ENCODE assay signal across 10 cellular contexts in genomic region chrX:71621644-71622346, GRCh38. TPM values are rescaled to one million over a fixed set of nuclear protein-coding genes. Genes with fewer than 3 reads are reported as not detected.
DNase-seq lines count a peak whose midpoint lies in the region; ATAC-seq, FAIRE-seq and TF ChIP-seq lines count a peak whose summit lies in the region.
"Had no signal": no experiment of that assay in that cellular context is flagged by ENCODE, and none has a peak within 500 bp of the region (broad histone marks: within the 10 kb centered on the region; RNA-seq: fewer than 3 reads in every experiment).

No MANE protein-coding gene starts in this region.

- no peaks in the 10 kb centered on the region for H3K9me3 Mint-ChIP-seq in activated T-cell treated with anti-CD3 and anti-CD28 coated beads, Interleukin-2, amount 50 U/mL, for 24 hours
- no peaks in the 10 kb centered on the region for H3K9me3 Mint-ChIP-seq in astrocyte (ENCODE audit: unreplicated experiment)
- no peaks in the 10 kb centered on the region for H3K9me3 Mint-ChIP-seq in immature natural killer cell
- H3K9me3 Mint-ChIP-seq in H9 = peaks cover 66 to 82% of the 10 kb centered on the region in 2 experiments

- peak overlapping the region; percentile 95 for H3K27ac Mint-ChIP-seq in activated T-cell treated with anti-CD3 and anti-CD28 coated beads, Interleukin-2, amount 50 U/mL, for 24 hours
- H3K27ac Mint-ChIP-seq in astrocyte (ENCODE audit: unreplicated experiment) = no peak overlapping the region
- H3K27ac Mint-ChIP-seq in immature natural killer cell = peak overlapping the region; percentile 94 to 97 (median 96)
- H3K27ac Mint-ChIP-seq in H9 = no peak overlapping the region

- no peak overlapping the region for H3K4me3 Mint-ChIP-seq in activated T-cell treated with anti-CD3 and anti-CD28 coated beads, Interleukin-2, amount 50 U/mL, for 24 hours
- no peak overlapping the region for H3K4me3 Mint-ChIP-seq in astrocyte (ENCODE audit: unreplicated experiment)
- H3K4me3 Mint-ChIP-seq in immature natural killer cell = peak overlapping the region; percentile 46 to 76 (median 68)
- H3K4me3 Mint-ChIP-seq in H9 = no peak overlapping the region

- no peaks in the 10 kb centered on the region for H3K79me2 ChIP-seq in astrocyte (ENCODE audit: insufficient read depth, low read length)
- no peaks in the 10 kb centered on the region for H3K79me2 ChIP-seq in H9 (ENCODE audit: insufficient read depth, low read length)

- H4K91ac ChIP-seq in H9 (ENCODE audit: insufficient read length, low read depth, low read length) = no peak overlapping the region

- no peak overlapping the region for H2BK20ac ChIP-seq in H9 (ENCODE audit: low read depth, low read length, poor library complexity, severe bottlenecking)

- ATAC-seq in HG03469 (IDR thresholded peaks at IDR 0.05; ENCODE audit: unreplicated experiment) = no peak

- peaks cover 26% of the 10 kb centered on the region for H3K27me3 Mint-ChIP-seq in activated T-cell treated with anti-CD3 and anti-CD28 coated beads, Interleukin-2, amount 50 U/mL, for 24 hours
- H3K27me3 Mint-ChIP-seq in astrocyte (ENCODE audit: low read depth, unreplicated experiment) (no peaks in the 10 kb centered on the region), immature natural killer cell (ENCODE audit: low read depth in 3 of 3) (peaks cover 9 to 22% (median 11%) of the 10 kb centered on the region in 3 donors), H9 (ENCODE audit: low read depth) (no peaks in the 10 kb centered on the region)

- no peak overlapping the region for H3K4ac ChIP-seq in H9 (ENCODE audit: low read depth, low read length)

- H4K8ac ChIP-seq in H9 (replicated peaks; ENCODE audit: insufficient read length, low read depth, low read length) = no peak overlapping the region

- H3K18ac ChIP-seq in H9 (ENCODE audit: insufficient read length, low read depth, low read length) = no peak overlapping the region

- H2BK12ac ChIP-seq in H9 (ENCODE audit: insufficient read length, low read depth, low read length) = no peak overlapping the region

- H2AFZ ChIP-seq in astrocyte (ENCODE audit: low read depth, low read length) (no peak overlapping the region), H9 (ENCODE audit: low read length) (no peak overlapping the region)

- H3K36me3 ChIP-seq in astrocyte (ENCODE audit: insufficient read depth, low read length) (no peaks in the 10 kb centered on the region), thyroid gland (no peaks in the 10 kb centered on the region)

- peaks cover 74% of the 10 kb centered on the region for H3K4me1 Mint-ChIP-seq in activated T-cell treated with anti-CD3 and anti-CD28 coated beads, Interleukin-2, amount 50 U/mL, for 24 hours (ENCODE audit: low read depth)
- H3K4me1 Mint-ChIP-seq in astrocyte (ENCODE audit: low read depth, unreplicated experiment) (no peaks in the 10 kb centered on the region), immature natural killer cell (peaks cover 80 to 82% of the 10 kb centered on the region in 2 donors), H9 (peaks cover 2 to 14% of the 10 kb centered on the region in 2 experiments; a peak in 1 of 4 replicates)

- H2AK5ac ChIP-seq in H9 (ENCODE audit: insufficient read length, low read length) = no peak overlapping the region

- no peak overlapping the region for H3K9ac ChIP-seq in astrocyte (ENCODE audit: low read length)
- no peak overlapping the region for H3K9ac ChIP-seq in H9 (ENCODE audit: extremely low read depth, insufficient read length, low read length)

- H3K27me3 ChIP-seq in astrocyte (ENCODE audit: insufficient read depth, low read length) (no peaks in the 10 kb centered on the region), thyroid gland (no peaks in the 10 kb centered on the region), H9 (ENCODE audit: insufficient read depth, low read length) (no peaks in the 10 kb centered on the region)

- peak; percentile 33 for DNase-seq in activated T-cell treated with anti-CD3 and anti-CD28 coated beads, Interleukin-2, amount 50 U/mL, for 24 hours
- no peak for DNase-seq in activated T-cell treated with anti-CD3 and anti-CD28 coated beads, Interleukin-2, amount 50 U/mL, for 48 hours
- DNase-seq in astrocyte (ENCODE audit: low read depth) (no peak), immature natural killer cell (no peak), thyroid gland (no peak), H9 (no peak), mucosa of gallbladder (ENCODE audit: low spot score) (no peak)
- DNase-seq: NCI-H2171 treated with DMSO at 0.1 percent for 48 hours had no signal

- TF ChIP-seq POLR2A in thyroid gland (IDR thresholded peaks at IDR 0.05) = no peak

- H3K4me1 ChIP-seq in astrocyte (ENCODE audit: insufficient read depth, low read length) = no peaks in the 10 kb centered on the region
- peaks cover 20 to 41% of the 10 kb centered on the region in 2 donors for H3K4me1 ChIP-seq in thyroid gland
- H3K4me1 ChIP-seq in H9 (ENCODE audit: insufficient read depth, low read length) = no peaks in the 10 kb centered on the region

- H3K23ac ChIP-seq in H9 (ENCODE audit: insufficient read length, low read depth, low read length) = no peak overlapping the region

- H3K27ac ChIP-seq in astrocyte (ENCODE audit: low read depth, low read length) (no peak overlapping the region), thyroid gland (peak overlapping the region; percentile 36 to 72 (median 66)), H9 (ENCODE audit: insufficient read length, low read depth, low read length) (no peak overlapping the region)

- H2BK15ac ChIP-seq in H9 (ENCODE audit: low read depth, low read length) = no peak overlapping the region

- peaks cover 21% of the 10 kb centered on the region for H3K36me3 Mint-ChIP-seq in activated T-cell treated with anti-CD3 and anti-CD28 coated beads, Interleukin-2, amount 50 U/mL, for 24 hours (ENCODE audit: low read depth)
- peaks cover 5% of the 10 kb centered on the region for H3K36me3 Mint-ChIP-seq in astrocyte (ENCODE audit: low read depth, unreplicated experiment)
- H3K36me3 Mint-ChIP-seq in immature natural killer cell = no peaks in the 10 kb centered on the region
- peaks cover 0 to 6% (median 2%) of the 10 kb centered on the region in 3 experiments; a peak in 4 of 7 replicates for H3K36me3 Mint-ChIP-seq in H9 (ENCODE audit: insufficient read depth in 1 of 3, low read depth in 3 of 3)

- TF ChIP-seq CTCF in astrocyte (IDR thresholded peaks at IDR 0.05; ENCODE audit: insufficient read depth, low read depth, low read length) (no peak), thyroid gland (IDR thresholded peaks at IDR 0.05) (no peak), H9 (conservative IDR thresholded peaks at IDR 0.05) (no peak)

- no peak overlapping the region for H3T11ph ChIP-seq in H9 (ENCODE audit: low read length)

- H4K20me1 ChIP-seq in astrocyte (ENCODE audit: insufficient read depth, low read length) (no peaks in the 10 kb centered on the region), H9 (ENCODE audit: control insufficient read depth, insufficient read depth, insufficient read length) (no peaks in the 10 kb centered on the region)

- H3K9me3 ChIP-seq in astrocyte (ENCODE audit: insufficient read depth, low read depth, low read length) = no peaks in the 10 kb centered on the region
- no peaks in the 10 kb centered on the region for H3K9me3 ChIP-seq in thyroid gland
- peaks cover 29% of the 10 kb centered on the region for H3K9me3 ChIP-seq in H9 (ENCODE audit: control insufficient read depth, low read depth, low read length)

- H3K14ac ChIP-seq in H9 (ENCODE audit: insufficient read depth, low read length) = no peak overlapping the region

- no peak overlapping the region for H3K4me2 ChIP-seq in astrocyte (ENCODE audit: low read length)
- H3K4me2 ChIP-seq in H9 (ENCODE audit: insufficient read depth, insufficient read length, low read length) = no peak overlapping the region

- H3K4me3 ChIP-seq in astrocyte (ENCODE audit: insufficient read depth, low read depth, low read length) (no peak overlapping the region), thyroid gland (replicated peaks in 1 of 3) (no peak overlapping the region)

- H2BK120ac ChIP-seq in H9 (ENCODE audit: low read depth, low read length, poor library complexity, severe bottlenecking) = no peak overlapping the region

- H3K56ac ChIP-seq in H9 (ENCODE audit: insufficient read length, low read depth, low read length) = no peak overlapping the region

- H3K79me1 ChIP-seq in H9 (ENCODE audit: insufficient read depth, low read depth, low read length, poor library complexity, severe bottlenecking) = no peaks in the 10 kb centered on the region

- intact Hi-C loops in thyroid gland (cut with DNase I) = no loop called here

- H3K23me2 ChIP-seq in H9 (ENCODE audit: insufficient read length, low read depth, low read length, poor library complexity, severe bottlenecking) = no peaks in the 10 kb centered on the region

- 64 to 73% methylated on average over 10 to 11 of the region's 11 CpGs for WGBS in thyroid gland, 2 donors
- WGBS in H9 (ENCODE audit: extremely low coverage, insufficient read length, low lambda C conversion rate) = no CpG with 5 or more reads among the region's 11 CpGs

- peak; percentile 29 for FAIRE-seq in astrocyte (lab: Jason Lieb, UNC)

- H2BK5ac ChIP-seq in H9 (ENCODE audit: insufficient read length, low read length) = no peak overlapping the region

- H4K5ac ChIP-seq in H9 (ENCODE audit: insufficient read length, low read depth, low read length) = no peak overlapping the region

RNA-seq across cellular contexts. Expression of gene CXCR3, which starts 3.5 kb away (rescaled TPM):
- total RNA-seq in astrocyte (not detected in 2 replicates), thyroid gland (1 to 10 TPM in 1 of 4 donors, under 1 TPM in 2, not detected in 1; 0.42 to 1.0 (median 0.67) TPM), H9 (2021) (not detected in 2 replicates), mucosa of gallbladder (1.5 TPM)
- polyA plus RNA-seq in immature natural killer cell = 100 to 1,000 TPM in 1 of 3 donors, 10 to 100 TPM in 2; 31.1 to 108 (median 34.3) TPM
- total RNA-seq: SK-MEL-5 had no signal

RNA-seq across cellular contexts. Expression of gene GCNA, which starts 43.6 kb away (rescaled TPM):
- 2.2 and 2.4 TPM in 2 replicates for total RNA-seq in astrocyte
- polyA plus RNA-seq in immature natural killer cell = 1 to 10 TPM in 2 of 3 donors, under 1 TPM in 1; 0.63 to 1.8 (median 1.3) TPM
- 1 to 10 TPM; 1.8 to 3.6 (median 2.5) TPM for total RNA-seq in thyroid gland
- 0.48 and 0.96 TPM in 2 replicates for total RNA-seq in H9 (2021)
- total RNA-seq in mucosa of gallbladder = 2.0 TPM

Comparison
In these comparisons a context has a peak if more than half of its experiments do, and no peak if none do; other contexts are left out.
1. H3K27ac Mint-ChIP-seq: peak in activated T-cell treated with anti-CD3 and anti-CD28 coated beads, Interleukin-2, amount 50 U/mL, for 24 hours (single experiment) and immature natural killer cell (6 of 6); none in astrocyte (single experiment) and H9 (0 of 3).
2. H3K4me3 Mint-ChIP-seq: peak in immature natural killer cell (5 of 5); none in activated T-cell treated with anti-CD3 and anti-CD28 coated beads, Interleukin-2, amount 50 U/mL, for 24 hours (single experiment), astrocyte (single experiment) and H9 (0 of 2).
3. H3K27ac ChIP-seq: peak in thyroid gland (3 of 3); none in astrocyte (single experiment) and H9 (single experiment).